ENCODE assay signal across 14 cellular contexts in the genomic region with DNA sequence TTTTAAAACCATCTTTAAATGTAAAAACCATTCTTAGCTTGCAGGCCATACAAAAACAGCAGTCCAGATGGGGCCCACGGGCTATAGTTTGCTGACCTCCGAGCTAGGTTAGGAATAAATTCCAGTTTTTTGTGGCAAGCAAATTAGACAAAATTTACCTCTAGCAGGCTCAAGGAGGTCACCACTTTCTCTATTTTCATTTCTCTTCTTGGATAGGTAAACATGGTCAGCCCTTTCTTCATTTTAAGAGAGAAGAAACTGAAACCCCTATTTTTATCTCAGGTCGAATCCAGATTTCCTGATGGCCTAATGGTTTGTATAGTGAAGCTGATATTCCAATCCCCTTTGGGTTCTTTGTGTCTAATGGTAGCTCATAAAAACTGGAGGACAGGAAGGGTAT.
"Had no signal": no experiment of that assay in that cellular context is flagged by ENCODE, and none has a peak within 500 bp of the region (broad histone marks: within the 10 kb centered on the region; RNA-seq: fewer than 3 reads in every experiment).

No MANE protein-coding gene starts in this region.

- H3K4me3 ChIP-seq: adrenal gland, cardiac muscle cell, lung, thyroid gland, uterus had no signal

- H3K36me3 ChIP-seq: uterus had no signal

- H3K27me3 ChIP-seq: adrenal gland, cardiac muscle cell, thyroid gland, uterus had no signal

- H3K4me1 ChIP-seq: uterus had no signal

- ATAC-seq: stimulated activated memory B cell treated with anti-CD40 and anti-IgM and Interleukin-4, amounts not matched to agents 10 μg/mL and 1 μg/mL and 100 μg/mL, for 72 hours had no signal

- H3K9me3 ChIP-seq: adrenal gland, thyroid gland, uterus had no signal

- H3K27ac ChIP-seq: adrenal gland, cardiac muscle cell, thyroid gland, uterus had no signal

- DNase-seq: activated CD4-positive, alpha-beta T cell treated with anti-CD3 and anti-CD28 coated beads for 48 hours; activated naive CD4-positive, alpha-beta T cell treated with anti-CD3 and anti-CD28 coated beads, Interleukin-2, amount 10 ng/mL, durations not matched to agents 7 days and 5 days; adrenal gland; erythroblast; islet precursor cell; naive B cell; retina; stimulated activated CD4-positive, alpha-beta T cell treated with anti-CD3 and anti-CD28 coated beads, Interleukin-12 subunit alpha, Interleukin-12 subunit beta, amount 100 ng/mL, for 4 hours; T-helper 2 cell; thyroid gland; uterus had no signal
